In genomic region chr1:21297975-21298374, GRCh38 we compare ENCODE assay signal across 13 cellular contexts. TPM values are rescaled to one million over a fixed set of nuclear protein-coding genes. Genes with fewer than 3 reads are reported as not detected.
DNase-seq lines count a peak whose midpoint lies in the region; FAIRE-seq and TF ChIP-seq lines count a peak whose summit lies in the region.
"Had no signal": no experiment of that assay in that cellular context is flagged by ENCODE, and none has a peak within 500 bp of the region (broad histone marks: within the 10 kb centered on the region; RNA-seq: fewer than 3 reads in every experiment).

No MANE protein-coding gene starts in this region.

- H3K36me3 ChIP-seq in adipocyte (ENCODE audit: control insufficient read depth, insufficient read depth, low read length, severe bottlenecking): no peaks in the 10 kb centered on the region
- no peaks in the 10 kb centered on the region for H3K36me3 ChIP-seq in BE2C

- DNase-seq in A172 (ENCODE audit: low spot score) (peak; percentile 54), H54 (ENCODE audit: insufficient read length, low spot score) (peak; percentile 57), adipocyte (ENCODE audit: low read depth) (no peak), kidney glomerular epithelial cell (lab: John Stamatoyannopoulos, UW) (peak; percentile 43), NCI-H1694 (lab: John Stamatoyannopoulos, UW) (no peak), BE2C (no peak)
- no peak for DNase-seq in activated CD4-positive, CD25-positive, alpha-beta regulatory T cell treated with anti-CD3 and anti-CD28 coated beads, Interleukin-2, amount 50 U/mL, for 72 hours
- DNase-seq in activated CD8-positive, alpha-beta memory T cell treated with anti-CD3 and anti-CD28 coated beads, Interleukin-2, amount 50 U/mL, for 48 hours: no peak
- DNase-seq: NCI-H345 had no signal

- TF ChIP-seq CTCF in BE2C (IDR thresholded peaks at IDR 0.05; ENCODE audit: low read depth, low read length): no peak

- peak overlapping the region; percentile 28 for H3K9ac ChIP-seq in adipocyte (ENCODE audit: low read length)

- no peaks in the 10 kb centered on the region for H3K9me3 ChIP-seq in adipocyte (ENCODE audit: control insufficient read depth, low read length)
- no peaks in the 10 kb centered on the region for H3K9me3 ChIP-seq in BE2C

- TF ChIP-seq POLR2A in H54 (IDR thresholded peaks at IDR 0.05; ENCODE audit: low read depth, low read length): no peak

- no peak for FAIRE-seq in H54 (lab: Jason Lieb, UNC)
- FAIRE-seq: GM12878, islet of Langerhans had no signal

- H3K27me3 ChIP-seq in adipocyte (replicated peaks; ENCODE audit: control insufficient read depth, insufficient read depth, low read length) (no peaks in the 10 kb centered on the region), BE2C (no peaks in the 10 kb centered on the region)

- H3K4me1 ChIP-seq in adipocyte (ENCODE audit: control insufficient read depth, insufficient read depth, low read length): peaks cover 37% of the 10 kb centered on the region
- H3K4me1 ChIP-seq in BE2C: peaks cover 1% of the 10 kb centered on the region; the same call in 1 of the 2 replicates

- H3K4me3 ChIP-seq in adipocyte (ENCODE audit: low read length) (peak overlapping the region; percentile 22), BE2C (ENCODE audit: low read depth, low read length) (no peak overlapping the region)
- H3K4me3 ChIP-seq: GM12878, K562, SK-N-MC had no signal

RNA-seq across cellular contexts. Expression of gene ECE1, which starts 7.7 kb away (rescaled TPM):
- 65.8 and 66.3 TPM in 2 replicates for total RNA-seq in A172 (2014; rRNA removed; shearing (Covaris generic))
- polyA plus RNA-seq in BE2C (2012; ENCODE audit: insufficient read depth, insufficient read length, low read depth): 52.5 TPM

Comparison
In these comparisons a context has a peak if more than half of its experiments do, and no peak if none do; other contexts are left out.
1. DNase-seq: peak in A172 (single experiment), H54 (single experiment) and kidney glomerular epithelial cell (single experiment); none in adipocyte (single experiment), activated CD4-positive, CD25-positive, alpha-beta regulatory T cell treated with anti-CD3 and anti-CD28 coated beads, Interleukin-2, amount 50 U/mL, for 72 hours (single experiment), NCI-H1694 (single experiment), activated CD8-positive, alpha-beta memory T cell treated with anti-CD3 and anti-CD28 coated beads, Interleukin-2, amount 50 U/mL, for 48 hours (single experiment) and BE2C (single experiment).